Comparison of ENCODE assay signal across 28 cellular contexts in the genomic region with DNA sequence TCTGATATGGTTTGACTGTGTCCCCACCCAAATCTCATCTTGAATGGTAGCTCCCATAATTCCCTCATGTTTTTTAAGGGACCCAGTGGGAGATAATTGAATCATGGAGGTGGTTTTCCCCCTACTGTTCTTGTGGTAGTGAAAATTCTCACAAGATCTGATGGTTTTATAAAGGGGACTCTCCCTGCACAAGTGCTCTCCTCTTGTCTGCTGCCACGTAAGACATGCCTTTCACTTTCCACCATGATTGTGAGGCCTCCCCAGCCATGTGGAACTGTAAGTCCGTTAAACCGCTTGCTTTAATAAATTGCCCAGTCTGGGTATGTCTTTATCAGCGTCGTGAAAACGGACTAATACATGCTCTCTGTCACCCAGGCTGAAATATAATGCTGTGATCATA.
"Had no signal": no experiment of that assay in that cellular context is flagged by ENCODE, and none has a peak within 500 bp of the region (broad histone marks: within the 10 kb centered on the region; RNA-seq: fewer than 3 reads in every experiment).

No MANE protein-coding gene starts in this region.

- H3K27me3 ChIP-seq: colonic mucosa, esophagus muscularis mucosa, esophagus squamous epithelium, foreskin keratinocyte, gastrocnemius medialis, gastroesophageal sphincter, heart left ventricle, heart right ventricle, hepatocyte had no signal

- ATAC-seq: effector memory CD8-positive, alpha-beta T cell; esophagus mucosa; foreskin keratinocyte; gastrocnemius medialis; gastroesophageal sphincter; heart left ventricle; heart right ventricle had no signal

- H3K27ac ChIP-seq: colonic mucosa, coronary artery, dorsolateral prefrontal cortex, epithelial cell of prostate, esophagus muscularis mucosa, esophagus squamous epithelium, foreskin keratinocyte, gastrocnemius medialis, gastroesophageal sphincter, heart left ventricle, heart right ventricle, hepatocyte had no signal

- H3K4me3 ChIP-seq: colonic mucosa, coronary artery, dorsolateral prefrontal cortex, esophagus muscularis mucosa, esophagus squamous epithelium, gastrocnemius medialis, gastroesophageal sphincter, heart left ventricle, heart right ventricle, hepatocyte had no signal

- DNase-seq: colonic mucosa; cortex of kidney; dermis blood vessel endothelial cell; dorsolateral prefrontal cortex; effector CD4-positive, alpha-beta T cell; effector CD8-positive, alpha-beta T cell; effector memory CD4-positive, alpha-beta T cell; effector memory CD8-positive, alpha-beta T cell; endodermal cell; erythroblast; esophagus squamous epithelium; foreskin fibroblast; foreskin keratinocyte; foreskin melanocyte; gastrocnemius medialis; glutamatergic neuron; head of caudate nucleus; heart left ventricle; heart right ventricle had no signal

- H3K36me3 ChIP-seq: colonic mucosa, esophagus muscularis mucosa, esophagus squamous epithelium, gastrocnemius medialis, gastroesophageal sphincter, heart left ventricle, heart right ventricle had no signal

- H2AFZ ChIP-seq: hepatocyte had no signal

- H3K79me2 ChIP-seq: hepatocyte had no signal

- H3K4me2 ChIP-seq: hepatocyte had no signal

- FAIRE-seq: endometrium, endothelial cell of umbilical vein, frontal cortex had no signal

- H3K9me3 ChIP-seq: colonic mucosa, esophagus muscularis mucosa, esophagus squamous epithelium, gastrocnemius medialis, gastroesophageal sphincter, heart right ventricle had no signal

- H3K4me1 ChIP-seq: colonic mucosa, esophagus squamous epithelium, foreskin keratinocyte, gastrocnemius medialis, heart left ventricle, heart right ventricle had no signal
